1 cellular context compared by ENCODE assay signal in the genomic region with DNA sequence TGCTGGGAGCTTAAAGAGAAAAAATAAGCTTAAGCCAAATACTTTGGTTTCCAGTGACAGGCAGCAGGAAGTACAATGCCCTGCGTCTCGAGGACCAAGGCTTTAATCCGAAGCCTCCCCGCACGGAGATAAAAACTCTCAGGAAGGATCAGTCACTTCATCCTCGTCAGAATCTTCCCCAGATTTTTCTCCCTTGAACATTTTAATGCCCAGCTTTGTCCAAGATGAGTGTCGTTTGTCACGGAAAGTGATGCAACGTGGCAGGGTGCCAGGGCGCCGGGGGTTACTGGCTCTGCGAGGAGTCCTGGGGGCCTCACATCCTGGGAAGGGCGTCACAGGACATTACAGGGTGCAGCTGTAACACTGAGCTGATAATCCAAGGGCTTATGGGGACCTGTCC.
TF ChIP-seq lines count a peak whose summit lies in the region.

No MANE protein-coding gene starts in this region.

TF ChIP-seq in HEK293, 187 proteins besides CTCF, POLR2A, EP300 and RAD21 (continued from another document):
- TF ChIP-seq ZNF19 (tag by site-specific recombination; IDR thresholded peaks at IDR 0.05; ENCODE audit: low read depth) (no peak), PRDM1 (tag by site-specific recombination; IDR thresholded peaks at IDR 0.05) (no peak), ZNF354C (tag by site-specific recombination; IDR thresholded peaks at IDR 0.05; ENCODE audit: borderline replicate concordance, low read depth) (no peak)
